Comparison of ENCODE assay signal across 9 cellular contexts in the genomic region with DNA sequence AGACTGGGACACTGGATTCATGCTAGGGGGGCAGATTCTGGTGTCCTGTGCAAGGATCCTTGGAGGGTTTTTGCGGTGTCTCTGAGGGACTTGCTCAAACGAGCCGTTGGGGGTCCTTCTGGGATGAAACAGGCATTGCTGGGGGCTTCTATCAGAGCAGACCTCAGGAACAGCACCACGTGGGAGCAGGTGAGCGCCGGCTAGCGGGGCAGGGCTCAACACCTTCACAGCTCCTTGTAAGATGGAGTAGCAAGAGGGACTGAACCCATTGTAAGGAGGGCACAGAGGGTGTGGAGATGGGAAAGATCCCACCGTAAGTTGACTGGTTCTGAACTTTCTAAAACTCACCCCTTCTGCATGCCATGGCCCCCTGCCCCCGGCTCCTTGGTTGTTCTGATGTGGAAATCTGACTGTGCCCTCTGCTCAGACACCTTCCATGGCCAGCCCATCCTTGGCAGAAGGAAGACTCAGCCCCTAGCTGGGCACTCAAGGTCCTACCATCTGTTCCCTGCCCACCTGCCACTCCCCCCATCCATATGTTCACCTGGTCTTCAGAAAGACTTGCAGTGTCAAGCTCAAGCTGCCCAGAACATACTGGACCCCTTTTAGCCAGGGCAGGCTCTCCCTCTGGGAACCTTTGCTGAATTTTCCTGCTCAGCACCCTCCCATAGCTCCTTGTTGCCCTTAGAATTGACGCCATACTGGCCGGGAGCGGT. TPM values are rescaled to one million over a fixed set of nuclear protein-coding genes. Genes with fewer than 3 reads are reported as not detected.
DNase-seq lines count a peak whose midpoint lies in the region; ATAC-seq and TF ChIP-seq lines count a peak whose summit lies in the region.
"Had no signal": no experiment of that assay in that cellular context is flagged by ENCODE, and none has a peak within 500 bp of the region (broad histone marks: within the 10 kb centered on the region; RNA-seq: fewer than 3 reads in every experiment).

No MANE protein-coding gene starts in this region.

- POLR2A ChIA-PET in CD4-positive, alpha-beta T cell (lab: Charles Lee): interaction anchor here (1.5 to 2.1 kb wide), 2 partner anchors 24 to 40 kb away, joined by 3 to 14 read pairs; a partner anchor contains a TSS

- no peak overlapping the region for H3K27ac ChIP-seq in CD4-positive, alpha-beta T cell (ENCODE audit: low read depth, low read length)

- H3K27ac Mint-ChIP-seq in CD4-positive, alpha-beta T cell: no peak overlapping the region
- peak overlapping the region; percentile 92 for H3K27ac Mint-ChIP-seq in dendritic cell treated with granulocyte-macrophage colony-stimulating factor and Interleukin-4, amounts not matched to agents 40 ng/mL and 50 ng/mL, for 4 days
- no peak overlapping the region for H3K27ac Mint-ChIP-seq in neural crest cell (ENCODE audit: unreplicated experiment)

- no peaks in the 10 kb centered on the region for H3K27me3 Mint-ChIP-seq in CD4-positive, alpha-beta T cell
- no peaks in the 10 kb centered on the region for H3K27me3 Mint-ChIP-seq in dendritic cell treated with granulocyte-macrophage colony-stimulating factor and Interleukin-4, amounts not matched to agents 40 ng/mL and 50 ng/mL, for 4 days
- peaks cover 7% of the 10 kb centered on the region for H3K27me3 Mint-ChIP-seq in neural crest cell (ENCODE audit: low read depth)

- peaks cover 19% of the 10 kb centered on the region for H3K4me1 Mint-ChIP-seq in CD4-positive, alpha-beta T cell (ENCODE audit: low read depth)
- peaks cover 79% of the 10 kb centered on the region for H3K4me1 Mint-ChIP-seq in dendritic cell treated with granulocyte-macrophage colony-stimulating factor and Interleukin-4, amounts not matched to agents 40 ng/mL and 50 ng/mL, for 4 days (ENCODE audit: low read depth)
- peaks cover 34% of the 10 kb centered on the region for H3K4me1 Mint-ChIP-seq in neural crest cell

- no peaks in the 10 kb centered on the region for H3K9me3 Mint-ChIP-seq in CD4-positive, alpha-beta T cell
- no peaks in the 10 kb centered on the region for H3K9me3 Mint-ChIP-seq in dendritic cell treated with granulocyte-macrophage colony-stimulating factor and Interleukin-4, amounts not matched to agents 40 ng/mL and 50 ng/mL, for 4 days
- H3K9me3 Mint-ChIP-seq in neural crest cell: no peaks in the 10 kb centered on the region

- no peaks in the 10 kb centered on the region for H3K9me3 ChIP-seq in CD4-positive, alpha-beta T cell (ENCODE audit: control insufficient read depth, low read length)

- no peak for DNase-seq in CD4-positive, alpha-beta T cell
- DNase-seq in NCI-H524 (lab: John Stamatoyannopoulos, UW): peak; percentile 95 to 98
- no peak for DNase-seq in neural crest cell (ENCODE audit: low read depth, low spot score)
- no peak for DNase-seq in NCI-H446 (lab: John Stamatoyannopoulos, UW)
- DNase-seq in foreskin melanocyte: no peak
- DNase-seq in HCEC 1CT: no peak

- H3K27me3 ChIP-seq in CD4-positive, alpha-beta T cell (ENCODE audit: control insufficient read depth, insufficient read depth, low read length): no peaks in the 10 kb centered on the region

- CTCF ChIA-PET in CD4-positive, alpha-beta T cell (lab: Charles Lee): interaction anchor here (2.9 kb wide), 1 partner anchor 25 kb away, joined by 12 read pairs; no protein-coding TSS in a partner anchor

- no peak for TF ChIP-seq CTCF in CD4-positive, alpha-beta T cell (IDR thresholded peaks at IDR 0.05)
- TF ChIP-seq CTCF in neural crest cell (conservative IDR thresholded peaks at IDR 0.05): no peak

- peaks cover 4% of the 10 kb centered on the region for H3K36me3 Mint-ChIP-seq in CD4-positive, alpha-beta T cell (ENCODE audit: low read depth)
- peaks cover 12% of the 10 kb centered on the region for H3K36me3 Mint-ChIP-seq in dendritic cell treated with granulocyte-macrophage colony-stimulating factor and Interleukin-4, amounts not matched to agents 40 ng/mL and 50 ng/mL, for 4 days (ENCODE audit: low read depth)
- no peaks in the 10 kb centered on the region for H3K36me3 Mint-ChIP-seq in neural crest cell (ENCODE audit: low read depth)

- intact Hi-C loops in CD4-positive, alpha-beta T cell (cut with DNase I, micrococcal nuclease): no loop called here
- intact Hi-C loops in dendritic cell treated with granulocyte-macrophage colony-stimulating factor and Interleukin-4, amounts not matched to agents 40 ng/mL and 50 ng/mL, for 4 days (cut with micrococcal nuclease): no loop called here

- H3K4me3 Mint-ChIP-seq in CD4-positive, alpha-beta T cell: peak overlapping the region; percentile 87
- H3K4me3 Mint-ChIP-seq in dendritic cell treated with granulocyte-macrophage colony-stimulating factor and Interleukin-4, amounts not matched to agents 40 ng/mL and 50 ng/mL, for 4 days: peak overlapping the region; percentile 88
- peak overlapping the region; percentile 98 for H3K4me3 Mint-ChIP-seq in neural crest cell

- ATAC-seq in CD4-positive, alpha-beta T cell (ENCODE audit: poor library complexity): no peak
- ATAC-seq in GM18502 (IDR thresholded peaks at IDR 0.05; ENCODE audit: poor library complexity, unreplicated experiment): no peak

RNA-seq across cellular contexts. Expression of a gene that starts 1.2 kb away (rescaled TPM):
- total RNA-seq in CD4-positive, alpha-beta T cell: 1 to 10 TPM; 3.0 TPM
- total RNA-seq in neural crest cell: 17.4 and 17.9 TPM in 2 replicates

RNA-seq across cellular contexts. Expression of a gene that starts 10.8 kb away (rescaled TPM):
- not detected for total RNA-seq in CD4-positive, alpha-beta T cell
- not detected in 2 replicates for total RNA-seq in neural crest cell
- total RNA-seq: pulmonary artery endothelial cell had no signal

RNA-seq across cellular contexts. Expression of a gene that starts 23.1 kb away (rescaled TPM):
- total RNA-seq in CD4-positive, alpha-beta T cell: not detected
- 0.71 and 0.96 TPM in 2 replicates for total RNA-seq in neural crest cell
- total RNA-seq: pulmonary artery endothelial cell had no signal

RNA-seq across cellular contexts. Expression of a gene that starts 39.9 kb away (rescaled TPM):
- 10 to 100 TPM; 41.5 to 44.6 TPM for total RNA-seq in CD4-positive, alpha-beta T cell
- 91.2 and 99.7 TPM in 2 replicates for total RNA-seq in neural crest cell

RNA-seq across cellular contexts. Expression of a gene that starts 51.7 kb away (rescaled TPM):
- 10 to 100 TPM in 1 of 2 experiments, 1 to 10 TPM in 1; 9.8 to 10.7 TPM for total RNA-seq in CD4-positive, alpha-beta T cell
- total RNA-seq in neural crest cell: 47.6 and 48.1 TPM in 2 replicates

Comparison
In these comparisons a context has a peak if more than half of its experiments do, and no peak if none do; other contexts are left out.
1. DNase-seq: peak in NCI-H524 (2 of 2); none in CD4-positive, alpha-beta T cell (0 of 10), neural crest cell (single experiment), NCI-H446 (0 of 2), foreskin melanocyte (single experiment) and HCEC 1CT (single experiment).
2. Peak in every context shown above with its lines, with median percentiles within 50 percentile points of each other: H3K4me3 Mint-ChIP-seq.